In genomic region chr19:35641515-35642151, GRCh38 we compare ENCODE assay signal across 9 cellular contexts. TPM values are rescaled to one million over a fixed set of nuclear protein-coding genes. Genes with fewer than 3 reads are reported as not detected.
DNase-seq lines count a peak whose midpoint lies in the region; TF ChIP-seq lines count a peak whose summit lies in the region.
"Had no signal": no experiment of that assay in that cellular context is flagged by ENCODE, and none has a peak within 500 bp of the region (broad histone marks: within the 10 kb centered on the region; RNA-seq: fewer than 3 reads in every experiment).

Gene ETV2 (plus strand): TSS chr19:35641745. CDS start chr19:35642461, 716 bp downstream.

- DNase-seq in H7 = peak; percentile 86
- peak; percentile 65 for DNase-seq in WERI-Rb-1
- DNase-seq in endodermal cell = peak; percentile 80
- peak; percentile 25 for DNase-seq in stimulated activated CD8-positive, alpha-beta memory T cell treated with anti-CD3 and anti-CD28 coated beads, Interleukin-12 subunit alpha, Interleukin-12 subunit beta, amount 100 ng/mL, for 1 hour (ENCODE audit: low read depth)
- DNase-seq in mesenteric fat pad (ENCODE audit: low spot score) = no peak
- DNase-seq in KBM-7 = no peak
- no peak for DNase-seq in NOMO-1 treated with dmso at 0.1 percent for 144 hours (lab: John Stamatoyannopoulos, UW; ENCODE audit: unreplicated experiment)
- no peak for DNase-seq in cerebellar cortex (ENCODE audit: low spot score)

- H3K4me1 Mint-ChIP-seq in endodermal cell = peaks cover 18% of the 10 kb centered on the region

- peaks cover 16% of the 10 kb centered on the region for H3K36me3 Mint-ChIP-seq in endodermal cell (ENCODE audit: low read depth)

- H3K27ac ChIP-seq in WERI-Rb-1 = peak within 1 kb of the TSS; percentile 91; the same call in 1 of the 2 replicates
- no peak within 1 kb of the TSS for H3K27ac ChIP-seq in endodermal cell (ENCODE audit: low read depth, low read length)

- peak within 1 kb of the TSS; percentile 88 for H3K27ac Mint-ChIP-seq in endodermal cell

- in situ Hi-C loops in KBM-7 (cut with MboI; ENCODE audit: low pct_unique_long_range_greater_than_20kb, low sequenced_read_pairs) = no loop called here

- WGBS in endodermal cell (ENCODE audit: insufficient coverage in 1 of 2, insufficient read length in 1 of 2), 2 experiments = 49 to 62% methylated on average over 12 to 28 of the region's 28 CpGs

- H3K4me3 ChIP-seq in H7 (ENCODE audit: insufficient read depth, low read depth, low read length) = 0 out of 2 replicates have a peak within 1 kb of the TSS, but pooled peaks have one; percentile 9
- no peak within 1 kb of the TSS for H3K4me3 ChIP-seq in WERI-Rb-1 (ENCODE audit: low read depth, low read length)
- no peak within 1 kb of the TSS for H3K4me3 ChIP-seq in endodermal cell (ENCODE audit: low read length)

- H3K4me3 Mint-ChIP-seq in endodermal cell = peak within 1 kb of the TSS; percentile 63

- TF ChIP-seq CTCF in WERI-Rb-1 (IDR thresholded peaks at IDR 0.05; ENCODE audit: low read depth, low read length) (no peak), endodermal cell (conservative IDR thresholded peaks at IDR 0.05) (no peak)

- H3K4me1 ChIP-seq in endodermal cell (ENCODE audit: control insufficient read depth, insufficient read depth, low read length) = no peaks in the 10 kb centered on the region
- H3K4me1 ChIP-seq: right lobe of liver had no signal

- no peaks in the 10 kb centered on the region for H3K9me3 ChIP-seq in WERI-Rb-1 (ENCODE audit: severe bottlenecking)
- H3K9me3 ChIP-seq in endodermal cell (ENCODE audit: control insufficient read depth, low read length) = no peaks in the 10 kb centered on the region
- H3K9me3 ChIP-seq: right lobe of liver had no signal

- H3K9ac ChIP-seq in endodermal cell (ENCODE audit: extremely low read depth, low read length, poor library complexity, severe bottlenecking) = no peak within 1 kb of the TSS

- H3K9me3 Mint-ChIP-seq in endodermal cell = no peaks in the 10 kb centered on the region

- H3K27me3 Mint-ChIP-seq in endodermal cell (ENCODE audit: insufficient read depth) = peaks cover 6% of the 10 kb centered on the region

- H3K36me3 ChIP-seq in H7 (replicated peaks; ENCODE audit: control insufficient read depth, insufficient read depth, low read length) = peaks cover 7% of the 10 kb centered on the region
- H3K36me3 ChIP-seq in WERI-Rb-1 = peaks cover 19% of the 10 kb centered on the region
- H3K36me3 ChIP-seq in endodermal cell (ENCODE audit: control insufficient read depth, insufficient read depth, low read length) = peaks cover 17% of the 10 kb centered on the region

- peaks cover 10% of the 10 kb centered on the region for H3K27me3 ChIP-seq in H7 (ENCODE audit: control insufficient read depth, insufficient read depth, low read length)
- no peaks in the 10 kb centered on the region for H3K27me3 ChIP-seq in WERI-Rb-1 (ENCODE audit: insufficient read depth, low read depth, severe bottlenecking)
- no peaks in the 10 kb centered on the region for H3K27me3 ChIP-seq in endodermal cell (ENCODE audit: control insufficient read depth, insufficient read depth, low read length, poor library complexity, severe bottlenecking)
- H3K27me3 ChIP-seq: right lobe of liver had no signal

RNA-seq across cellular contexts. Expression of gene ETV2, which starts in this region (rescaled TPM):
- total RNA-seq in H7 (2014; rRNA removed; shearing (Covaris generic)) = 0.35 and 0.81 TPM in 2 replicates
- total RNA-seq in endodermal cell (1 to 10 TPM; 1.2 to 1.3 TPM), mesenteric fat pad (0.74 TPM)
- polyA plus RNA-seq in endodermal cell (2013, experiment 1 of 2) = 2.8 TPM
- polyA plus RNA-seq in endodermal cell (2013, experiment 2 of 2) = 2.3 TPM

Comparison
In these comparisons a context has a peak if more than half of its experiments do, and no peak if none do; other contexts are left out.
1. Peak in DNase-seq and H3K4me3 ChIP-seq in H7; RNA of the gene not detected or under 1 TPM.
2. DNase-seq: peak in WERI-Rb-1 (single experiment), endodermal cell (single experiment) and stimulated activated CD8-positive, alpha-beta memory T cell treated with anti-CD3 and anti-CD28 coated beads, Interleukin-12 subunit alpha, Interleukin-12 subunit beta, amount 100 ng/mL, for 1 hour (single experiment); none in mesenteric fat pad (single experiment), KBM-7 (single experiment), NOMO-1 treated with dmso at 0.1 percent for 144 hours (single experiment) and cerebellar cortex (single experiment).